In genomic region chr19:33130433-33130832, GRCh38 we compare ENCODE assay signal across 22 cellular contexts. TPM values are rescaled to one million over a fixed set of nuclear protein-coding genes. Genes with fewer than 3 reads are reported as not detected.
DNase-seq lines count a peak whose midpoint lies in the region; ATAC-seq and TF ChIP-seq lines count a peak whose summit lies in the region.
"Had no signal": no experiment of that assay in that cellular context is flagged by ENCODE, and none has a peak within 500 bp of the region (broad histone marks: within the 10 kb centered on the region; RNA-seq: fewer than 3 reads in every experiment).

No MANE protein-coding gene starts in this region.

- H3K9me3 Mint-ChIP-seq in activated T-cell treated with anti-CD3 and anti-CD28 coated beads, Interleukin-2, amount 50 U/mL, for 72 hours: no peaks in the 10 kb centered on the region
- no peaks in the 10 kb centered on the region for H3K9me3 Mint-ChIP-seq in activated T-helper 17 cell treated with anti-CD3 and anti-CD28 coated beads, Interleukin-2, amount 50 U/mL, for 72 hours
- H3K9me3 Mint-ChIP-seq in osteocyte (ENCODE audit: unreplicated experiment): no peaks in the 10 kb centered on the region
- H3K9me3 Mint-ChIP-seq: CD4-positive, CD25-positive, alpha-beta regulatory T cell; CD8-positive, alpha-beta memory T cell had no signal

- TF ChIP-seq CTCF in HEK293 (tag by site-specific recombination; IDR thresholded peaks at IDR 0.05) (no peak), osteocyte (IDR thresholded peaks at IDR 0.05) (no peak)

- ATAC-seq in activated T-cell treated with anti-CD3 and anti-CD28 coated beads, Interleukin-2, amount 50 U/mL, for 72 hours (replicated peaks in 1 of 2): no peak
- no peak for ATAC-seq in activated T-helper 17 cell treated with anti-CD3 and anti-CD28 coated beads, Interleukin-2, amount 50 U/mL, for 72 hours (replicated peaks)
- ATAC-seq: GM12878 had no signal

- H3K4me1 ChIP-seq in HEK293 (ENCODE audit: control insufficient read depth, insufficient read depth, low read length): peaks cover 13% of the 10 kb centered on the region

- H3K27ac ChIP-seq in HEK293 (ENCODE audit: extremely low read depth, low read depth, low read length): no peak overlapping the region
- H3K27ac ChIP-seq: GM23248 had no signal

- peak overlapping the region; percentile 76 for H3K27ac Mint-ChIP-seq in activated T-cell treated with anti-CD3 and anti-CD28 coated beads, Interleukin-2, amount 50 U/mL, for 72 hours
- H3K27ac Mint-ChIP-seq in activated T-helper 17 cell treated with anti-CD3 and anti-CD28 coated beads, Interleukin-2, amount 50 U/mL, for 72 hours: peak overlapping the region; percentile 38
- H3K27ac Mint-ChIP-seq in osteocyte (ENCODE audit: unreplicated experiment): no peak overlapping the region
- H3K27ac Mint-ChIP-seq: B cell; CD4-positive, CD25-positive, alpha-beta regulatory T cell had no signal

- peaks cover 32 to 71% of the 10 kb centered on the region in 2 experiments for H3K36me3 ChIP-seq in HEK293 (ENCODE audit: control insufficient read depth in 2 of 2, insufficient read depth in 1 of 2, low read length in 2 of 2)

- peaks cover 7% of the 10 kb centered on the region for H3K4me1 Mint-ChIP-seq in activated T-cell treated with anti-CD3 and anti-CD28 coated beads, Interleukin-2, amount 50 U/mL, for 72 hours (ENCODE audit: low read depth)
- H3K4me1 Mint-ChIP-seq in activated T-helper 17 cell treated with anti-CD3 and anti-CD28 coated beads, Interleukin-2, amount 50 U/mL, for 72 hours: peaks cover 5% of the 10 kb centered on the region
- no peaks in the 10 kb centered on the region for H3K4me1 Mint-ChIP-seq in osteocyte (ENCODE audit: unreplicated experiment)

- H3K4me3 ChIP-seq in HEK293 (ENCODE audit: low read depth, low read length): no peak overlapping the region
- H3K4me3 ChIP-seq: GM12878, GM23248, HAP-1 had no signal

- no peaks in the 10 kb centered on the region for H3K27me3 Mint-ChIP-seq in activated T-cell treated with anti-CD3 and anti-CD28 coated beads, Interleukin-2, amount 50 U/mL, for 72 hours (ENCODE audit: low read depth)
- no peaks in the 10 kb centered on the region for H3K27me3 Mint-ChIP-seq in activated T-helper 17 cell treated with anti-CD3 and anti-CD28 coated beads, Interleukin-2, amount 50 U/mL, for 72 hours
- H3K27me3 Mint-ChIP-seq in osteocyte (ENCODE audit: unreplicated experiment): no peaks in the 10 kb centered on the region
- H3K27me3 Mint-ChIP-seq: B cell; CD4-positive, CD25-positive, alpha-beta regulatory T cell; CD8-positive, alpha-beta memory T cell had no signal

- DNase-seq in activated T-cell treated with anti-CD3 and anti-CD28 coated beads, Interleukin-2, amount 50 U/mL, for 72 hours: no peak
- no peak for DNase-seq in activated T-cell treated with anti-CD3 and anti-CD28 coated beads for 4 hours
- no peak for DNase-seq in osteocyte (ENCODE audit: extremely low spot score, unreplicated experiment)
- no peak for DNase-seq in activated CD4-positive, CD25-positive, alpha-beta regulatory T cell (lab: John Stamatoyannopoulos, UW)
- DNase-seq: C1 segment of cervical spinal cord; CD4-positive, CD25-positive, alpha-beta regulatory T cell; CD8-positive, alpha-beta memory T cell; COR-L47; DMS 273 treated with DMSO at 0.1 percent for 48 hours; DMS53; DND-41; EL; GM23248 had no signal

- no peak overlapping the region for H3K4me3 Mint-ChIP-seq in activated T-cell treated with anti-CD3 and anti-CD28 coated beads, Interleukin-2, amount 50 U/mL, for 72 hours
- no peak overlapping the region for H3K4me3 Mint-ChIP-seq in activated T-helper 17 cell treated with anti-CD3 and anti-CD28 coated beads, Interleukin-2, amount 50 U/mL, for 72 hours
- no peak overlapping the region for H3K4me3 Mint-ChIP-seq in osteocyte (ENCODE audit: unreplicated experiment)
- H3K4me3 Mint-ChIP-seq: B cell; CD4-positive, CD25-positive, alpha-beta regulatory T cell; CD8-positive, alpha-beta memory T cell had no signal

- peaks cover 4 to 10% of the 10 kb centered on the region in 2 donors for H3K36me3 Mint-ChIP-seq in activated T-cell treated with anti-CD3 and anti-CD28 coated beads, Interleukin-2, amount 50 U/mL, for 72 hours (ENCODE audit: insufficient read depth in 2 of 2)
- peaks cover 50% of the 10 kb centered on the region for H3K36me3 Mint-ChIP-seq in activated T-helper 17 cell treated with anti-CD3 and anti-CD28 coated beads, Interleukin-2, amount 50 U/mL, for 72 hours (ENCODE audit: low read depth)
- peaks cover 21% of the 10 kb centered on the region for H3K36me3 Mint-ChIP-seq in osteocyte (ENCODE audit: unreplicated experiment)

- H3K9me3 ChIP-seq in HEK293 (ENCODE audit: control insufficient read depth, insufficient read depth, low read depth, low read length): no peaks in the 10 kb centered on the region
- H3K9me3 ChIP-seq: HAP-1 had no signal

- POLR2A ChIA-PET in HEK293 (lab: Yijun Ruan, JAX): interaction anchor here (1.4 kb wide), 1 partner anchor 54 kb away, joined by 3 read pairs; no protein-coding TSS in a partner anchor

- CTCF ChIA-PET in HEK293 (lab: Yijun Ruan, JAX): interaction anchor here (0.6 to 15.4 kb wide), 4 partner anchors 11 to 154 kb away, joined by 4 to 335 read pairs (median 138); partner anchors contain the start of genes CEP89 and FAAP24

TF ChIP-seq in HEK293, 187 proteins besides CTCF, POLR2A, EP300 and RAD21:
- no peak for TF ChIP-seq ZNF544 (tag by site-specific recombination; IDR thresholded peaks at IDR 0.05)
- TF ChIP-seq ZNF558 (tag by site-specific recombination; IDR thresholded peaks at IDR 0.05): no peak
- no peak for TF ChIP-seq BCL11B (tag by site-specific recombination; IDR thresholded peaks at IDR 0.05; ENCODE audit: low read depth)
- TF ChIP-seq GLIS1 (tag by site-specific recombination; IDR thresholded peaks at IDR 0.05): 0 out of 2 replicates have a peak, but pooled peaks have one; percentile 13
- peak; percentile 74 for TF ChIP-seq ZIC2 (tag by site-specific recombination; IDR thresholded peaks at IDR 0.05)
- no peak for TF ChIP-seq REPIN1 (tag by site-specific recombination; IDR thresholded peaks at IDR 0.05; ENCODE audit: low read depth)
- no peak for TF ChIP-seq MEIS1 (CRISPR knock-in tag; IDR thresholded peaks at IDR 0.05; ENCODE audit: borderline replicate concordance)
- TF ChIP-seq ELK4 (IDR thresholded peaks at IDR 0.05; ENCODE audit: borderline replicate concordance, low read depth, low read length): no peak
- no peak for TF ChIP-seq GLI2 (tag by site-specific recombination; IDR thresholded peaks at IDR 0.05; ENCODE audit: borderline replicate concordance, low read depth)

RNA-seq across cellular contexts. Expression of gene WDR88, which starts 1.5 kb away (rescaled TPM):
- total RNA-seq in activated T-cell treated with anti-CD3 and anti-CD28 coated beads, Interleukin-2, amount 50 U/mL, for 72 hours: not detected
- total RNA-seq in activated T-helper 17 cell treated with anti-CD3 and anti-CD28 coated beads, Interleukin-2, amount 50 U/mL, for 72 hours: under 1 TPM in 1 of 2 donors, not detected in 1; 0.58 TPM
- total RNA-seq in osteocyte: not detected in 2 replicates
- total RNA-seq: A172; CD4-positive, CD25-positive, alpha-beta regulatory T cell; CD8-positive, alpha-beta memory T cell; G401; GM12878; GM23248; H4; HT-29 had no signal

RNA-seq across cellular contexts. Expression of gene GPATCH1, which starts 49.5 kb away (rescaled TPM):
- total RNA-seq in activated T-cell treated with anti-CD3 and anti-CD28 coated beads, Interleukin-2, amount 50 U/mL, for 72 hours: 10 to 100 TPM; 11.6 to 18.9 TPM
- total RNA-seq in activated T-helper 17 cell treated with anti-CD3 and anti-CD28 coated beads, Interleukin-2, amount 50 U/mL, for 72 hours: 10 to 100 TPM; 10.4 to 10.7 TPM
- 8.2 and 9.4 TPM in 2 replicates for total RNA-seq in osteocyte
